8 cellular contexts compared by ENCODE assay signal in genomic region chr1:54051936-54052469, GRCh38. TPM values are rescaled to one million over a fixed set of nuclear protein-coding genes. Genes with fewer than 3 reads are reported as not detected.
DNase-seq lines count a peak whose midpoint lies in the region; ATAC-seq and TF ChIP-seq lines count a peak whose summit lies in the region.

No MANE protein-coding gene starts in this region.

- no peaks in the 10 kb centered on the region for H3K36me3 ChIP-seq in gastrocnemius medialis

- H3K9me3 ChIP-seq in gastrocnemius medialis, result no peaks in the 10 kb centered on the region

- H3K9me3 Mint-ChIP-seq in Calu3 (ENCODE audit: low read depth, unreplicated experiment), result no peaks in the 10 kb centered on the region
- H3K9me3 Mint-ChIP-seq in activated naive CD4-positive, alpha-beta T cell treated with anti-CD3 and anti-CD28 coated beads, Interleukin-2, amount 10 ng/mL, durations not matched to agents 7 days and 5 days, result no peaks in the 10 kb centered on the region

- DNase-seq in OCI-M1 (lab: John Stamatoyannopoulos, UW) (peak; percentile 48), fibroblast of villous mesenchyme (ENCODE audit: low read depth) (peak; percentile 36), gastrocnemius medialis (no peak), Calu3 (no peak), cerebellar nuclear complex (lab: John Stamatoyannopoulos, UW) (no peak)
- DNase-seq in activated naive CD4-positive, alpha-beta T cell treated with anti-CD3 and anti-CD28 coated beads, Interleukin-2, amount 10 ng/mL, durations not matched to agents 7 days and 5 days, result no peak

- ATAC-seq in gastrocnemius medialis, result no peak
- ATAC-seq in GM21515 (IDR thresholded peaks at IDR 0.05; ENCODE audit: unreplicated experiment), result no peak

- in situ Hi-C loops in gastrocnemius medialis (cut with MboI; ENCODE audit: low sequenced_read_pairs in 4 of 4), result loop anchor here in 1 of 4 donors (5.0 to 25.0 kb wide), 2 partner anchors 210 to 710 kb away; partner anchors contain the start of gene PARS2

- TF ChIP-seq POLR2A in gastrocnemius medialis (IDR thresholded peaks at IDR 0.05), result no peak

- CTCF ChIA-PET in Calu3 (lab: Charles Lee), result interaction anchor here (0.7 to 1.0 kb wide), 2 partner anchors 152 to 263 kb away, joined by 3 read pairs; no protein-coding TSS in a partner anchor
- CTCF ChIA-PET in activated naive CD4-positive, alpha-beta T cell treated with anti-CD3 and anti-CD28 coated beads, Interleukin-2, amount 10 ng/mL, durations not matched to agents 7 days and 5 days (lab: Charles Lee), result interaction anchor here (0.7 to 1.2 kb wide), 3 partner anchors 22 to 192 kb away, joined by 3 read pairs; no protein-coding TSS in a partner anchor

- H3K4me1 ChIP-seq in gastrocnemius medialis, result peaks cover 60 to 61% of the 10 kb centered on the region in 2 donors

- peak overlapping the region; percentile 98 to 99 (median 98) for H3K27ac ChIP-seq in gastrocnemius medialis

- H3K4me3 ChIP-seq in GM08714 (ENCODE audit: low read length), result peak overlapping the region; percentile 78
- H3K4me3 ChIP-seq in fibroblast of villous mesenchyme (ENCODE audit: low read depth, low read length), result peak overlapping the region; percentile 81
- peak overlapping the region; percentile 82 to 99 (median 96) for H3K4me3 ChIP-seq in gastrocnemius medialis

- no peak for TF ChIP-seq CTCF in fibroblast of villous mesenchyme (IDR thresholded peaks at IDR 0.05; ENCODE audit: insufficient read depth, low read depth, low read length)
- no peak for TF ChIP-seq CTCF in gastrocnemius medialis (IDR thresholded peaks at IDR 0.05 in 4 of 5, conservative IDR thresholded peaks at IDR 0.05 in 1 of 5)
- TF ChIP-seq CTCF in Calu3 (IDR thresholded peaks at IDR 0.05; ENCODE audit: unreplicated experiment), result no peak

- H3K4me3 Mint-ChIP-seq in Calu3 (ENCODE audit: low read depth, unreplicated experiment), result no peak overlapping the region
- no peak overlapping the region for H3K4me3 Mint-ChIP-seq in activated naive CD4-positive, alpha-beta T cell treated with anti-CD3 and anti-CD28 coated beads, Interleukin-2, amount 10 ng/mL, durations not matched to agents 7 days and 5 days

- H3K27me3 ChIP-seq in gastrocnemius medialis, result no peaks in the 10 kb centered on the region

- H3K27ac Mint-ChIP-seq in Calu3 (ENCODE audit: unreplicated experiment), result no peak overlapping the region
- no peak overlapping the region for H3K27ac Mint-ChIP-seq in activated naive CD4-positive, alpha-beta T cell treated with anti-CD3 and anti-CD28 coated beads, Interleukin-2, amount 10 ng/mL, durations not matched to agents 7 days and 5 days

- intact Hi-C loops in gastrocnemius medialis (cut with DNase I; ENCODE audit: low total_unique reads), result loop anchor here (2.0 to 5.0 kb wide), 5 partner anchors 107 to 435 kb away; partner anchors contain the start of genes CYB5RL, IFT25, MRPL37 and SSBP3
- intact Hi-C loops in Calu3 (cut with micrococcal nuclease; ENCODE audit: unreplicated experiment), result no loop called here

- no TSS peak for BruUV-seq in Calu3 (replicated peaks; lab: Mats Ljungman, UMichigan)

- no peaks in the 10 kb centered on the region for H3K27me3 Mint-ChIP-seq in Calu3 (ENCODE audit: unreplicated experiment)
- H3K27me3 Mint-ChIP-seq in activated naive CD4-positive, alpha-beta T cell treated with anti-CD3 and anti-CD28 coated beads, Interleukin-2, amount 10 ng/mL, durations not matched to agents 7 days and 5 days, result no peaks in the 10 kb centered on the region

- no peaks in the 10 kb centered on the region for H3K4me1 Mint-ChIP-seq in Calu3 (ENCODE audit: low read depth, unreplicated experiment)
- peaks cover 41% of the 10 kb centered on the region for H3K4me1 Mint-ChIP-seq in activated naive CD4-positive, alpha-beta T cell treated with anti-CD3 and anti-CD28 coated beads, Interleukin-2, amount 10 ng/mL, durations not matched to agents 7 days and 5 days

- H3K36me3 Mint-ChIP-seq in Calu3 (ENCODE audit: insufficient read depth, unreplicated experiment), result peaks cover 5% of the 10 kb centered on the region
- peaks cover 17% of the 10 kb centered on the region for H3K36me3 Mint-ChIP-seq in activated naive CD4-positive, alpha-beta T cell treated with anti-CD3 and anti-CD28 coated beads, Interleukin-2, amount 10 ng/mL, durations not matched to agents 7 days and 5 days

RNA-seq across cellular contexts. Expression of gene TMEM59, which starts 1.0 kb away (rescaled TPM):
- total RNA-seq in fibroblast of villous mesenchyme (156 and 237 TPM in 2 replicates), gastrocnemius medialis (100 to 1,000 TPM; 156 to 248 (median 224) TPM), Calu3 (2022) (316 and 346 TPM in 2 replicates)

RNA-seq across cellular contexts. Expression of gene TCEANC2, which starts 1.4 kb away (rescaled TPM):
- 1.9 and 3.0 TPM in 2 replicates for total RNA-seq in fibroblast of villous mesenchyme
- total RNA-seq in gastrocnemius medialis, result 1 to 10 TPM; 2.6 to 9.5 (median 7.0) TPM
- total RNA-seq in Calu3 (2022), result 5.9 and 8.4 TPM in 2 replicates

RNA-seq across cellular contexts. Expression of gene LDLRAD1, which starts 34.0 kb away (rescaled TPM):
- total RNA-seq in fibroblast of villous mesenchyme, result not detected in 2 replicates
- not detected for total RNA-seq in gastrocnemius medialis
- total RNA-seq in Calu3 (2022), result 0.24 TPM in 1 of 2 replicates, not detected in the other

Comparison
In these comparisons a context has a peak if more than half of its experiments do, and no peak if none do; other contexts are left out.
1. DNase-seq: peak in OCI-M1 (single experiment) and fibroblast of villous mesenchyme (single experiment); none in gastrocnemius medialis (0 of 2), Calu3 (single experiment), cerebellar nuclear complex (0 of 2) and activated naive CD4-positive, alpha-beta T cell treated with anti-CD3 and anti-CD28 coated beads, Interleukin-2, amount 10 ng/mL, durations not matched to agents 7 days and 5 days (single experiment).
2. Peak in every context shown above with its lines, with median percentiles within 50 percentile points of each other: H3K4me3 ChIP-seq.